In genomic region chr5:174008922-174009321, GRCh38 we compare ENCODE assay signal across 2 cellular contexts.
TF ChIP-seq lines count a peak whose summit lies in the region.

No MANE protein-coding gene starts in this region.

TF ChIP-seq in A549, 52 proteins besides CTCF, POLR2A, EP300 and RAD21:
- TF ChIP-seq NFE2L2 (conservative IDR thresholded peaks at IDR 0.05; ENCODE audit: low read length) (no peak), ZFP36 (IDR thresholded peaks at IDR 0.05; ENCODE audit: borderline replicate concordance, partially characterized antibody) (no peak), KDM5A (IDR thresholded peaks at IDR 0.05) (no peak), RNF2 (IDR thresholded peaks at IDR 0.05; ENCODE audit: borderline replicate concordance, low read depth) (no peak), MAX (IDR thresholded peaks at IDR 0.05) (no peak), HEYL (CRISPR knock-in tag; IDR thresholded peaks at IDR 0.05) (no peak), CHD2 (IDR thresholded peaks at IDR 0.05; ENCODE audit: low read length, partially characterized antibody) (no peak)

TF ChIP-seq in K562, 482 proteins besides CTCF, POLR2A, EP300 and RAD21:
- TF ChIP-seq CC2D1A (IDR thresholded peaks at IDR 0.05) (no peak), HIVEP1 (CRISPR knock-in tag; IDR thresholded peaks at IDR 0.05) (no peak), FOXA3 (CRISPR knock-in tag; conservative IDR thresholded peaks at IDR 0.05 in 1 of 2, IDR thresholded peaks at IDR 0.05 in 1 of 2) (no peak), ZNF449 (CRISPR knock-in tag; IDR thresholded peaks at IDR 0.05) (no peak)
